Comparison of ENCODE assay signal across 1 cellular context in genomic region chr11:77473801-77474508, GRCh38.
TF ChIP-seq lines count a peak whose summit lies in the region.

Gene PAK1 (minus strand): TSS chr11:77474094. CDS start chr11:77392520, 81,574 bp downstream.

TF ChIP-seq in HepG2, 621 proteins besides CTCF, POLR2A, EP300 and RAD21 (continued from another document and continues in another):
- TF ChIP-seq PRDM15 (CRISPR knock-in tag; IDR thresholded peaks at IDR 0.05): no peak
- TF ChIP-seq ZBTB21 (CRISPR knock-in tag; IDR thresholded peaks at IDR 0.05): peak; percentile 99
- no peak for TF ChIP-seq ZNF562 (CRISPR knock-in tag; IDR thresholded peaks at IDR 0.05; ENCODE audit: borderline replicate concordance)
- no peak for TF ChIP-seq ATAD3A (CRISPR knock-in tag; IDR thresholded peaks at IDR 0.05)
- peak; percentile 87 for TF ChIP-seq JUND (CRISPR knock-in tag; IDR thresholded peaks at IDR 0.05)
- TF ChIP-seq ZNF644 (CRISPR knock-in tag; IDR thresholded peaks at IDR 0.05; ENCODE audit: low read depth): no peak
- TF ChIP-seq KIAA2018 (CRISPR knock-in tag; IDR thresholded peaks at IDR 0.05; ENCODE audit: borderline replicate concordance): no peak
- peak; percentile 48; the same call in 1 of the 2 replicates for TF ChIP-seq TFE3 (CRISPR knock-in tag; IDR thresholded peaks at IDR 0.05)
- peak; percentile 59 for TF ChIP-seq RXRA (CRISPR knock-in tag; IDR thresholded peaks at IDR 0.05)
- TF ChIP-seq MTF1 (CRISPR knock-in tag; IDR thresholded peaks at IDR 0.05): no peak
- peak; percentile 29; the same call in 1 of the 2 replicates for TF ChIP-seq RARA (CRISPR knock-in tag; IDR thresholded peaks at IDR 0.05)
- peak; percentile 50; the same call in 1 of the 2 replicates for TF ChIP-seq MAX (IDR thresholded peaks at IDR 0.05)
- peak; percentile 92 for TF ChIP-seq CREM (IDR thresholded peaks at IDR 0.05)
- TF ChIP-seq CREM (CRISPR knock-in tag; IDR thresholded peaks at IDR 0.05): peak; percentile 70; the same call in 1 of the 2 replicates
- no peak for TF ChIP-seq ZNF800 (CRISPR knock-in tag; IDR thresholded peaks at IDR 0.05)
- TF ChIP-seq ERF (CRISPR knock-in tag; IDR thresholded peaks at IDR 0.05): 0 out of 2 replicates have a peak, but pooled peaks have one; percentile 51
- TF ChIP-seq PBX2 (CRISPR knock-in tag; IDR thresholded peaks at IDR 0.05): no peak
- peak; percentile 19; the same call in 1 of the 2 replicates for TF ChIP-seq TBX2 (CRISPR knock-in tag; IDR thresholded peaks at IDR 0.05; ENCODE audit: borderline replicate concordance)
- no peak for TF ChIP-seq ZNF18 (CRISPR knock-in tag; IDR thresholded peaks at IDR 0.05; ENCODE audit: insufficient replicate concordance)
- no peak for TF ChIP-seq ZNF740 (CRISPR knock-in tag; IDR thresholded peaks at IDR 0.05)
- no peak for TF ChIP-seq TCF12 (IDR thresholded peaks at IDR 0.05)
- TF ChIP-seq TCF12 (CRISPR knock-in tag; IDR thresholded peaks at IDR 0.05): no peak
- TF ChIP-seq FOXC1 (CRISPR knock-in tag; IDR thresholded peaks at IDR 0.05; ENCODE audit: borderline replicate concordance): no peak
- peak; percentile 81 for TF ChIP-seq ZNF777 (CRISPR knock-in tag; IDR thresholded peaks at IDR 0.05)
- no peak for TF ChIP-seq SOX13 (IDR thresholded peaks at IDR 0.05)
- TF ChIP-seq SOX13 (CRISPR knock-in tag; conservative IDR thresholded peaks at IDR 0.05 in 1 of 2, IDR thresholded peaks at IDR 0.05 in 1 of 2): 0 out of 4 replicates have a peak, but pooled peaks of 1 of the 2 experiments have one; percentile 19
- TF ChIP-seq ZFP37 (CRISPR knock-in tag; IDR thresholded peaks at IDR 0.05; ENCODE audit: borderline replicate concordance): no peak
- TF ChIP-seq ZZZ3 (CRISPR knock-in tag; IDR thresholded peaks at IDR 0.05; ENCODE audit: borderline replicate concordance): 0 out of 2 replicates have a peak, but pooled peaks have one; percentile 23
- TF ChIP-seq ZNF34 (CRISPR knock-in tag; IDR thresholded peaks at IDR 0.05; ENCODE audit: borderline replicate concordance): no peak
- TF ChIP-seq MTF2 (CRISPR knock-in tag; IDR thresholded peaks at IDR 0.05; ENCODE audit: borderline replicate concordance): no peak
- TF ChIP-seq ZNF335 (CRISPR knock-in tag; IDR thresholded peaks at IDR 0.05): peak; percentile 89
- peak; percentile 45; the same call in 1 of the 2 replicates for TF ChIP-seq RFX5 (IDR thresholded peaks at IDR 0.05; ENCODE audit: low read depth, low read length)
- no peak for TF ChIP-seq SYNCRIP (IDR thresholded peaks at IDR 0.05; ENCODE audit: insufficient read depth, low read depth, low read length)
- TF ChIP-seq SP2 (CRISPR knock-in tag; IDR thresholded peaks at IDR 0.05): no peak
- TF ChIP-seq KLF16 (CRISPR knock-in tag; IDR thresholded peaks at IDR 0.05): peak in 1 of 2 experiments; percentile 49; a peak in 1 of 4 replicates
- TF ChIP-seq HDAC1 (CRISPR knock-in tag; IDR thresholded peaks at IDR 0.05): peak; percentile 59; the same call in 1 of the 2 replicates
- 0 out of 2 replicates have a peak, but pooled peaks have one; percentile 38 for TF ChIP-seq SP4 (CRISPR knock-in tag; IDR thresholded peaks at IDR 0.05)
- TF ChIP-seq MLXIP (CRISPR knock-in tag; IDR thresholded peaks at IDR 0.05; ENCODE audit: borderline replicate concordance): no peak
